In the genomic region with DNA sequence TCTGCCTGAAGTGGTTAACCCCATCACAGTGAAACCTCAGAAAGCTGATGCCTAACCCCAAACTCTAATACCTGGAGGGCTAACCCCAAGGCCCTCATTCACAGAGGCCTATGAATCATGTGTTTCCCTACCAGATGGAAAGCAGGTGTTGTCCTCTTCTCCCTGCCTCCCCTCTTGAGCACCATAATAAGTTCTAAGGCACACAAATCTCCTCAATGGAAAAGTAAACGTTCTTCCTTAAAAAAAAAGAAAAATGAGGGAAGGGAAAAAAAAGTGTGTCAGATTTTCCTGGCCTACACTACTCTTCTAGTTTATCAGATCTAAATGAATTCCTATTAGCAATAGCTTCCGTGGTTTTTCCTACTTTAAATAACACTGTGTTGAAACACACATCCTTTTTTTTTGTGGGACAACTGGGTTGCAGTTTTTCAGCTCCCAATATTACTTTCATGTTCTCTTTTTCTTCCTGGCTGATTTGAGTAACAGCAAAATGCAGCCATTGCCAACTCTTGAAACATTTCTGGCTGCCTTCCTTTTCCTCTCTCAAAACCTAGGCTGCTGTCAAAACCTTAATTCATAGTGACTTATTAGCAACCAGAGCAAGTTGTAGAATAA, we compare ENCODE assay signal across 1 cellular context.
TF ChIP-seq lines count a peak whose summit lies in the region.

No MANE protein-coding gene starts in this region.

TF ChIP-seq in liver, 16 proteins besides CTCF, POLR2A, EP300 and RAD21 (continued from another document):
- TF ChIP-seq, protein P1, sequence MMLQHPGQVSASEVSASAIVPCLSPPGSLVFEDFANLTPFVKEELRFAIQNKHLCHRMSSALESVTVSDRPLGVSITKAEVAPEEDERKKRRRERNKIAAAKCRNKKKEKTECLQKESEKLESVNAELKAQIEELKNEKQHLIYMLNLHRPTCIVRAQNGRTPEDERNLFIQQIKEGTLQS (IDR thresholded peaks at IDR 0.05): no peak
- TF ChIP-seq EGR1 (IDR thresholded peaks at IDR 0.05; ENCODE audit: low read depth in 2 of 2) (no peak), HNF4G (IDR thresholded peaks at IDR 0.05) (no peak), YY1 (IDR thresholded peaks at IDR 0.05) (no peak)
- TF ChIP-seq, protein P2, sequence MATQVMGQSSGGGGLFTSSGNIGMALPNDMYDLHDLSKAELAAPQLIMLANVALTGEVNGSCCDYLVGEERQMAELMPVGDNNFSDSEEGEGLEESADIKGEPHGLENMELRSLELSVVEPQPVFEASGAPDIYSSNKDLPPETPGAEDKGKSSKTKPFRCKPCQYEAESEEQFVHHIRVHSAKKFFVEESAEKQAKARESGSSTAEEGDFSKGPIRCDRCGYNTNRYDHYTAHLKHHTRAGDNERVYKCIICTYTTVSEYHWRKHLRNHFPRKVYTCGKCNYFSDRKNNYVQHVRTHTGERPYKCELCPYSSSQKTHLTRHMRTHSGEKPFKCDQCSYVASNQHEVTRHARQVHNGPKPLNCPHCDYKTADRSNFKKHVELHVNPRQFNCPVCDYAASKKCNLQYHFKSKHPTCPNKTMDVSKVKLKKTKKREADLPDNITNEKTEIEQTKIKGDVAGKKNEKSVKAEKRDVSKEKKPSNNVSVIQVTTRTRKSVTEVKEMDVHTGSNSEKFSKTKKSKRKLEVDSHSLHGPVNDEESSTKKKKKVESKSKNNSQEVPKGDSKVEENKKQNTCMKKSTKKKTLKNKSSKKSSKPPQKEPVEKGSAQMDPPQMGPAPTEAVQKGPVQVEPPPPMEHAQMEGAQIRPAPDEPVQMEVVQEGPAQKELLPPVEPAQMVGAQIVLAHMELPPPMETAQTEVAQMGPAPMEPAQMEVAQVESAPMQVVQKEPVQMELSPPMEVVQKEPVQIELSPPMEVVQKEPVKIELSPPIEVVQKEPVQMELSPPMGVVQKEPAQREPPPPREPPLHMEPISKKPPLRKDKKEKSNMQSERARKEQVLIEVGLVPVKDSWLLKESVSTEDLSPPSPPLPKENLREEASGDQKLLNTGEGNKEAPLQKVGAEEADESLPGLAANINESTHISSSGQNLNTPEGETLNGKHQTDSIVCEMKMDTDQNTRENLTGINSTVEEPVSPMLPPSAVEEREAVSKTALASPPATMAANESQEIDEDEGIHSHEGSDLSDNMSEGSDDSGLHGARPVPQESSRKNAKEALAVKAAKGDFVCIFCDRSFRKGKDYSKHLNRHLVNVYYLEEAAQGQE (IDR thresholded peaks at IDR 0.05): no peak
TF ChIP-seq in liver: peak in this region for 0.
